ENCODE assay signal across 18 cellular contexts in the genomic region with DNA sequence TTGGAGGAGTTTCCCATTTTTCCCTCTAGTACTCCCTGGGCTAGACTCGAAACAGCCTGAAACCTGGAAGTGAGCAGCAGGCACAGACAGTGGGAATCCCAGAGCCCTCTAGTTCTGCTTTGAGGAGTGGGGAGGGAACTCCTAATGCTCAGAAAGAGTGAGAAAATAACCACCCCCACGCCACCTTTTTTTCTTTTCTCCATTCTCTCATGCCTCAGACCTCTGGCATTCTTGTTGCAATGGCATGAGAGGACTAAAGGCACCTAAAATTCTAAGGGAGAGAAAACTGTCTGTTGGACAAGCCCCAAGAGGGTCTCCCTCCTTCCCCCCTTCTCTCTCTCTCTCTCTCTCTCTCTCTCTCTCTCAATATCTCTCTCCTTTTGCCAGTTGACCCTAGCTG. TPM values are rescaled to one million over a fixed set of nuclear protein-coding genes. Genes with fewer than 3 reads are reported as not detected.
DNase-seq lines count a peak whose midpoint lies in the region; ATAC-seq and TF ChIP-seq lines count a peak whose summit lies in the region.
"Had no signal": no experiment of that assay in that cellular context is flagged by ENCODE, and none has a peak within 500 bp of the region (broad histone marks: within the 10 kb centered on the region; RNA-seq: fewer than 3 reads in every experiment).

No MANE protein-coding gene starts in this region.

- H3K4me3 ChIP-seq in AG04449 (ENCODE audit: low read depth, low read length) (0 out of 2 replicates have a peak overlapping the region, but pooled peaks have one; percentile 8), fibroblast of lung (replicated peaks in 1 of 4; ENCODE audit: control extremely low read depth in 1 of 4, insufficient read depth in 1 of 4, low read depth in 3 of 4, low read length in 4 of 4) (no peak overlapping the region), sigmoid colon (no peak overlapping the region), lower lobe of right lung (no peak overlapping the region)

- H3K9ac ChIP-seq in fibroblast of lung (ENCODE audit: insufficient read depth, low read length) = peak overlapping the region; percentile 32
- H3K9ac ChIP-seq: parathyroid adenoma had no signal

- CTCF ChIA-PET in AG04449 (lab: Yijun Ruan, JAX) = interaction anchor here (0.9 to 21.9 kb wide), 18 partner anchors 13 to 346 kb away, joined by 3 to 610 read pairs (median 4); a partner anchor contains a TSS

- H2AFZ ChIP-seq in fibroblast of lung (ENCODE audit: low read length) = no peak overlapping the region

- TF ChIP-seq CTCF in AG04449 (IDR thresholded peaks at IDR 0.05; ENCODE audit: insufficient read depth, low read length, missing control alignments) = no peak
- TF ChIP-seq CTCF in fibroblast of lung (conservative IDR thresholded peaks at IDR 0.05 in 1 of 2, IDR thresholded peaks at IDR 0.05 in 1 of 2; ENCODE audit: low read depth in 1 of 2, low read length in 2 of 2) = no peak
- TF ChIP-seq CTCF in sigmoid colon (IDR thresholded peaks at IDR 0.05) = no peak
- no peak for TF ChIP-seq CTCF in lower lobe of right lung (IDR thresholded peaks at IDR 0.05)

- POLR2A ChIA-PET in AG04449 (lab: Yijun Ruan, JAX) = interaction anchor here (0.7 to 2.5 kb wide), 5 partner anchors 8 to 137 kb away, joined by 3 to 12 read pairs (median 5); a partner anchor contains a TSS

- intact Hi-C loops in sigmoid colon (cut with DNase I) (loop anchor here (5.0 kb wide), 1 partner anchor 317 kb away; no protein-coding TSS in a partner anchor), lower lobe of right lung (cut with DNase I) (no loop called here)

- H3K4me2 ChIP-seq in fibroblast of lung (ENCODE audit: extremely low read depth, insufficient read depth, low read length) = peak overlapping the region; percentile 71

- no peak for ATAC-seq in lower lobe of right lung

- H3K36me3 ChIP-seq in fibroblast of lung (ENCODE audit: control insufficient read depth, insufficient read depth, low read length) = no peaks in the 10 kb centered on the region
- H3K36me3 ChIP-seq in sigmoid colon = no peaks in the 10 kb centered on the region
- H3K36me3 ChIP-seq in lower lobe of right lung = no peaks in the 10 kb centered on the region

- TF ChIP-seq EP300 in sigmoid colon (IDR thresholded peaks at IDR 0.05) = no peak

- no peaks in the 10 kb centered on the region for H3K27me3 ChIP-seq in fibroblast of lung (ENCODE audit: control insufficient read depth, insufficient read depth, low read length)
- H3K27me3 ChIP-seq in sigmoid colon = no peaks in the 10 kb centered on the region
- H3K27me3 ChIP-seq in lower lobe of right lung (ENCODE audit: low read depth) = no peaks in the 10 kb centered on the region

- no peak for TF ChIP-seq POLR2A in sigmoid colon (IDR thresholded peaks at IDR 0.05)

- H3K27ac ChIP-seq in fibroblast of lung (ENCODE audit: insufficient read depth, low read length) = peak overlapping the region; percentile 88
- peak overlapping the region; percentile 43 to 76 (median 74) for H3K27ac ChIP-seq in sigmoid colon
- no peak overlapping the region for H3K27ac ChIP-seq in lower lobe of right lung
- H3K27ac ChIP-seq: parathyroid adenoma had no signal

- H3K9me3 ChIP-seq in fibroblast of lung (ENCODE audit: control insufficient read depth, insufficient read depth, low read depth, low read length) (no peaks in the 10 kb centered on the region), sigmoid colon (no peaks in the 10 kb centered on the region), lower lobe of right lung (no peaks in the 10 kb centered on the region)

- peaks cover 26% of the 10 kb centered on the region for H3K4me1 ChIP-seq in fibroblast of lung (ENCODE audit: control insufficient read depth, extremely low read depth, insufficient read depth, low read length)
- H3K4me1 ChIP-seq in sigmoid colon = peaks cover 0 to 29% (median 27%) of the 10 kb centered on the region in 4 donors
- H3K4me1 ChIP-seq in lower lobe of right lung = peaks cover 39% of the 10 kb centered on the region
- H3K4me1 ChIP-seq: parathyroid adenoma had no signal

- WGBS in sigmoid colon, 2 donors = 24 to 62% methylated on average over 2 of the region's 2 CpGs

- DNase-seq in AG04449 (ENCODE audit: low read depth, low spot score) (no peak), NCI-H226 (peak; percentile 65), fibroblast of lung (ENCODE audit: low read depth in 2 of 2) (no peak), sigmoid colon (no peak), lower lobe of right lung (no peak), NOMO-1 treated with DMSO at 0.1 percent for 48 hours (lab: John Stamatoyannopoulos, UW; ENCODE audit: unreplicated experiment) (no peak), DMS79 (lab: John Stamatoyannopoulos, UW) (no peak), AG20443 (ENCODE audit: low spot score) (no peak)
- DNase-seq: activated CD8-positive, alpha-beta memory T cell treated with anti-CD3 and anti-CD28 coated beads, Interleukin-2, amount 10 ng/mL, durations not matched to agents 7 days and 5 days; activated gamma-delta T cell; COR-L47; GOT3; NCI-H146; NCI-H345 had no signal

- H3K79me2 ChIP-seq in fibroblast of lung (ENCODE audit: control insufficient read depth, insufficient read depth, low read length) = no peaks in the 10 kb centered on the region
- H3K79me2 ChIP-seq: parathyroid adenoma had no signal

- no peaks in the 10 kb centered on the region for H4K20me1 ChIP-seq in fibroblast of lung (ENCODE audit: control insufficient read depth, extremely low read depth, insufficient read depth, low read length)

RNA-seq across cellular contexts. Expression of a gene that starts 15.1 kb away (rescaled TPM):
- total RNA-seq in fibroblast of lung (22.1 and 34.7 TPM in 2 replicates), sigmoid colon (100 to 1,000 TPM in 1 of 4 donors, 10 to 100 TPM in 3; 15.3 to 124 (median 22.7) TPM), lower lobe of right lung (81.2 TPM)
- polyA plus RNA-seq in fibroblast of lung (36.8 and 37.6 TPM in 2 replicates), sigmoid colon (100 to 1,000 TPM in 1 of 3 donors, 10 to 100 TPM in 2; 37.2 to 169 (median 70.5) TPM)
- polyA plus RNA-seq in fibroblast of lung (2012) = 32.1 and 37.0 TPM in 2 replicates
- polyA minus RNA-seq in fibroblast of lung (ENCODE audit: low replicate concordance) = 45.2 and 81.5 TPM in 2 replicates

RNA-seq across cellular contexts. Expression of a gene that starts 37.7 kb away (rescaled TPM):
- not detected in 2 replicates for total RNA-seq in fibroblast of lung
- polyA plus RNA-seq in fibroblast of lung = not detected in 2 replicates
- not detected in 2 replicates for polyA plus RNA-seq in fibroblast of lung (2012)
- not detected in 2 replicates for polyA minus RNA-seq in fibroblast of lung (ENCODE audit: low replicate concordance)
- total RNA-seq in sigmoid colon = not detected
- polyA plus RNA-seq in sigmoid colon = not detected
- total RNA-seq in lower lobe of right lung = not detected
- total RNA-seq: mononuclear cell, ureter had no signal
- polyA plus RNA-seq: keratinocyte had no signal

RNA-seq across cellular contexts. Expression of a gene that starts 51.1 kb away (rescaled TPM):
- total RNA-seq in fibroblast of lung (34.7 and 35.7 TPM in 2 replicates), sigmoid colon (10 to 100 TPM; 20.0 to 34.6 (median 29.3) TPM), lower lobe of right lung (33.2 TPM)
- polyA plus RNA-seq in fibroblast of lung (21.5 and 23.1 TPM in 2 replicates), sigmoid colon (10 to 100 TPM in 1 of 3 donors, 1 to 10 TPM in 2; 6.0 to 11.4 (median 8.1) TPM)
- polyA plus RNA-seq in fibroblast of lung (2012) = 20.6 and 22.2 TPM in 2 replicates
- polyA minus RNA-seq in fibroblast of lung (ENCODE audit: low replicate concordance) = 2.8 and 17.0 TPM in 2 replicates
